16 cellular contexts compared by ENCODE assay signal in genomic region chr12:106285993-106286392, GRCh38. TPM values are rescaled to one million over a fixed set of nuclear protein-coding genes. Genes with fewer than 3 reads are reported as not detected.
DNase-seq lines count a peak whose midpoint lies in the region; ATAC-seq and TF ChIP-seq lines count a peak whose summit lies in the region.
"Had no signal": no experiment of that assay in that cellular context is flagged by ENCODE, and none has a peak within 500 bp of the region (broad histone marks: within the 10 kb centered on the region; RNA-seq: fewer than 3 reads in every experiment).

No MANE protein-coding gene starts in this region.

- no TSS peak for BruUV-seq in Calu3 (replicated peaks; lab: Mats Ljungman, UMichigan)

- no peaks in the 10 kb centered on the region for H3K9me3 ChIP-seq in body of pancreas
- H3K9me3 ChIP-seq: neutrophil had no signal

- peaks cover 6% of the 10 kb centered on the region for H3K9me3 Mint-ChIP-seq in Calu3 (ENCODE audit: low read depth, unreplicated experiment)
- H3K9me3 Mint-ChIP-seq in activated T-cell treated with anti-CD3 and anti-CD28 coated beads, Interleukin-2, amount 50 U/mL, for 24 hours, result peaks cover 4% of the 10 kb centered on the region
- peaks cover 3% of the 10 kb centered on the region for H3K9me3 Mint-ChIP-seq in activated CD4-positive, alpha-beta T cell treated with anti-CD3 and anti-CD28 coated beads, Interleukin-2, amount 10 ng/mL, durations not matched to agents 24 days and 14 days

- no peak for TF ChIP-seq POLR2A in body of pancreas (IDR thresholded peaks at IDR 0.05)

- TF ChIP-seq CTCF in Calu3 (IDR thresholded peaks at IDR 0.05; ENCODE audit: unreplicated experiment) (no peak), body of pancreas (IDR thresholded peaks at IDR 0.05) (no peak)

- WGBS in body of pancreas, 2 donors, result 57 to 68% methylated on average over 4 of the region's 4 CpGs

- CTCF ChIA-PET in Calu3 (lab: Charles Lee), result no interaction called here

- no peak overlapping the region for H3K4me3 Mint-ChIP-seq in Calu3 (ENCODE audit: low read depth, unreplicated experiment)
- no peak overlapping the region for H3K4me3 Mint-ChIP-seq in activated T-cell treated with anti-CD3 and anti-CD28 coated beads, Interleukin-2, amount 50 U/mL, for 24 hours
- no peak overlapping the region for H3K4me3 Mint-ChIP-seq in activated CD4-positive, alpha-beta T cell treated with anti-CD3 and anti-CD28 coated beads, Interleukin-2, amount 10 ng/mL, durations not matched to agents 24 days and 14 days
- H3K4me3 Mint-ChIP-seq: activated naive CD8-positive, alpha-beta T cell had no signal

- peaks cover 85% of the 10 kb centered on the region for H3K4me1 Mint-ChIP-seq in Calu3 (ENCODE audit: low read depth, unreplicated experiment)
- peaks cover 34% of the 10 kb centered on the region for H3K4me1 Mint-ChIP-seq in activated T-cell treated with anti-CD3 and anti-CD28 coated beads, Interleukin-2, amount 50 U/mL, for 24 hours (ENCODE audit: low read depth)
- H3K4me1 Mint-ChIP-seq in activated CD4-positive, alpha-beta T cell treated with anti-CD3 and anti-CD28 coated beads, Interleukin-2, amount 10 ng/mL, durations not matched to agents 24 days and 14 days, result peaks cover 16% of the 10 kb centered on the region

- DNase-seq in Calu3 (no peak), M059J (ENCODE audit: low read depth) (peak; percentile 27), epithelial cell of prostate (ENCODE audit: low read depth, low spot score) (no peak), body of pancreas (no peak)
- no peak for DNase-seq in activated T-cell treated with anti-CD3 and anti-CD28 coated beads, Interleukin-2, amount 50 U/mL, for 24 hours
- no peak for DNase-seq in activated CD4-positive, alpha-beta T cell treated with anti-CD3 and anti-CD28 coated beads, Interleukin-2, amount 10 ng/mL, durations not matched to agents 24 days and 14 days
- DNase-seq: activated CD8-positive, alpha-beta memory T cell treated with anti-CD3 and anti-CD28 coated beads for 24 hours; head of caudate nucleus; MM.1S; NCI-H2029; NCI-H526 treated with DMSO at 0.1 percent for 48 hours; stimulated activated CD4-positive, alpha-beta T cell treated with anti-CD3 and anti-CD28 coated beads, Interleukin-4, amount 100 ng/mL, for 24 hours had no signal

- H3K27me3 Mint-ChIP-seq in Calu3 (ENCODE audit: unreplicated experiment), result no peaks in the 10 kb centered on the region
- H3K27me3 Mint-ChIP-seq in activated T-cell treated with anti-CD3 and anti-CD28 coated beads, Interleukin-2, amount 50 U/mL, for 24 hours, result peaks cover 6% of the 10 kb centered on the region
- H3K27me3 Mint-ChIP-seq in activated CD4-positive, alpha-beta T cell treated with anti-CD3 and anti-CD28 coated beads, Interleukin-2, amount 10 ng/mL, durations not matched to agents 24 days and 14 days, result peaks cover 8% of the 10 kb centered on the region
- H3K27me3 Mint-ChIP-seq: activated naive CD8-positive, alpha-beta T cell had no signal

- intact Hi-C loops in Calu3 (cut with micrococcal nuclease; ENCODE audit: unreplicated experiment), result no loop called here
- intact Hi-C loops in body of pancreas (cut with DNase I), result no loop called here
- intact Hi-C loops in activated CD4-positive, alpha-beta T cell treated with anti-CD3 and anti-CD28 coated beads, Interleukin-2, amount 10 ng/mL, durations not matched to agents 24 days and 14 days (cut with micrococcal nuclease), result no loop called here

- ATAC-seq in GM18511 (IDR thresholded peaks at IDR 0.05; ENCODE audit: unreplicated experiment) (peak; percentile 74), body of pancreas (no peak), GM18868 (IDR thresholded peaks at IDR 0.05; ENCODE audit: unreplicated experiment) (no peak)

- peak overlapping the region; percentile 52 for H3K27ac Mint-ChIP-seq in Calu3 (ENCODE audit: unreplicated experiment)
- H3K27ac Mint-ChIP-seq in activated T-cell treated with anti-CD3 and anti-CD28 coated beads, Interleukin-2, amount 50 U/mL, for 24 hours, result no peak overlapping the region
- no peak overlapping the region for H3K27ac Mint-ChIP-seq in activated CD4-positive, alpha-beta T cell treated with anti-CD3 and anti-CD28 coated beads, Interleukin-2, amount 10 ng/mL, durations not matched to agents 24 days and 14 days
- H3K27ac Mint-ChIP-seq: activated naive CD8-positive, alpha-beta T cell had no signal

- H3K4me3 ChIP-seq in body of pancreas, result no peak overlapping the region

- H3K27me3 ChIP-seq in body of pancreas, result no peaks in the 10 kb centered on the region

- H3K4me1 ChIP-seq in body of pancreas, result peaks cover 8% of the 10 kb centered on the region

- peaks cover 21% of the 10 kb centered on the region for H3K36me3 Mint-ChIP-seq in Calu3 (ENCODE audit: insufficient read depth, unreplicated experiment)
- H3K36me3 Mint-ChIP-seq in activated T-cell treated with anti-CD3 and anti-CD28 coated beads, Interleukin-2, amount 50 U/mL, for 24 hours (ENCODE audit: low read depth), result no peaks in the 10 kb centered on the region
- H3K36me3 Mint-ChIP-seq in activated CD4-positive, alpha-beta T cell treated with anti-CD3 and anti-CD28 coated beads, Interleukin-2, amount 10 ng/mL, durations not matched to agents 24 days and 14 days (ENCODE audit: low read depth), result peaks cover 2% of the 10 kb centered on the region

- H3K36me3 ChIP-seq in body of pancreas (replicated peaks in 1 of 2; ENCODE audit: insufficient read depth in 1 of 2, low read depth in 2 of 2), result no peaks in the 10 kb centered on the region
- H3K36me3 ChIP-seq: neutrophil had no signal

- peak overlapping the region; percentile 99 for H3K27ac ChIP-seq in epithelial cell of prostate
- H3K27ac ChIP-seq in body of pancreas, result no peak overlapping the region
- H3K27ac ChIP-seq: neutrophil had no signal

RNA-seq across cellular contexts. Expression of gene TCP11L2, which starts 16.5 kb away (rescaled TPM):
- total RNA-seq in Calu3 (2022), result 30.7 and 37.7 TPM in 2 replicates
- total RNA-seq in M059J (2014; rRNA removed; shearing (Covaris generic)), result 15.8 and 30.1 TPM in 2 replicates
- total RNA-seq in body of pancreas, result 10 to 100 TPM; 16.1 to 19.1 TPM
- 3.2 and 4.5 TPM in 2 replicates for total RNA-seq in activated CD4-positive, alpha-beta T cell treated with anti-CD3 and anti-CD28 coated beads, Interleukin-2, amount 10 ng/mL, durations not matched to agents 24 days and 14 days

RNA-seq across cellular contexts. Expression of gene CKAP4, which starts 38.2 kb away (rescaled TPM):
- total RNA-seq in Calu3 (2022), result 91.9 and 108 TPM in 2 replicates
- total RNA-seq in M059J (2014; rRNA removed; shearing (Covaris generic)), result 179 and 286 TPM in 2 replicates
- 10 to 100 TPM; 30.6 to 36.6 TPM for total RNA-seq in body of pancreas
- total RNA-seq in activated CD4-positive, alpha-beta T cell treated with anti-CD3 and anti-CD28 coated beads, Interleukin-2, amount 10 ng/mL, durations not matched to agents 24 days and 14 days, result 6.7 and 7.7 TPM in 2 replicates
